Comparison of ENCODE assay signal across 17 cellular contexts in genomic region chr10:125882596-125882995, GRCh38.
"Had no signal": no experiment of that assay in that cellular context is flagged by ENCODE, and none has a peak within 500 bp of the region (broad histone marks: within the 10 kb centered on the region; RNA-seq: fewer than 3 reads in every experiment).

No MANE protein-coding gene starts in this region.

- FAIRE-seq: islet of Langerhans had no signal

- H3K36me3 ChIP-seq: neutrophil had no signal

- H3K9me3 ChIP-seq: neutrophil, upper lobe of right lung had no signal

- H3K27me3 ChIP-seq: neutrophil, upper lobe of right lung had no signal

- H3K4me3 ChIP-seq: upper lobe of right lung had no signal

- H3K4me1 ChIP-seq: upper lobe of right lung had no signal

- DNase-seq: activated CD4-positive, alpha-beta T cell treated with anti-CD3 and anti-CD28 coated beads, Interleukin-2, amount 50 U/mL, for 1 hour; activated CD4-positive, CD25-positive, alpha-beta regulatory T cell; activated T-cell treated with anti-CD3 and anti-CD28 coated beads for 4 hours; amygdala; cortex of kidney; effector memory CD8-positive, alpha-beta T cell; erythroblast; left ventricle myocardium superior; SHP77 treated with DMSO at 0.1 percent for 48 hours; stimulated activated CD4-positive, alpha-beta T cell treated with anti-CD3 and anti-CD28 coated beads, Interleukin-12 subunit alpha, Interleukin-12 subunit beta, amount 100 ng/mL, for 4 hours; stimulated activated CD4-positive, alpha-beta T cell treated with anti-CD3 and anti-CD28 coated beads, Interleukin-2, amount 100 ng/mL, for 48 hours; stimulated activated CD8-positive, alpha-beta memory T cell treated with anti-CD3 and anti-CD28 coated beads, Interleukin-4, amount 100 ng/mL, for 48 hours; T-helper 2 cell; upper lobe of right lung had no signal

- H3K27ac ChIP-seq: neutrophil, upper lobe of right lung had no signal

- ATAC-seq: effector memory CD8-positive, alpha-beta T cell; sciatic nerve; upper lobe of right lung had no signal
